ENCODE assay signal across 10 cellular contexts in the genomic region with DNA sequence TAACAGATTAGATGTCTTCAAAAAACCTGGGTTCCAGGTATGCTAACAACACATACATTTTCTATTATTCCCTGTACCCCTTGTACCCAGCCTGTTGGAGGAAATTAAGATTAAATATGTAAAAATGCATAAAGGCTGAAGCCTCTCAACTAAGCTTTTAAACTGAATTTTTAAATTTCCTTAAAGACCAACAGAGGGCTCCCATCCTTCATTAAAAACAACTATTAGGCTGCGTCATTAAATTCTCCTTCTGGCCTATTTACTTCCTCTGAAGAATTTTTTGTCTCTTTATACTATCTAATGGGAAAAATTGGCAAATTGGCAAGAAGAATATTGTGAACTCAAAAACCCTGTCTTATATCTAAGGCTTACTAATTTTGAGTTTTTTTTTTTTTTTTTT. TPM values are rescaled to one million over a fixed set of nuclear protein-coding genes. Genes with fewer than 3 reads are reported as not detected.
DNase-seq lines count a peak whose midpoint lies in the region; ATAC-seq and TF ChIP-seq lines count a peak whose summit lies in the region.
"Had no signal": no experiment of that assay in that cellular context is flagged by ENCODE, and none has a peak within 500 bp of the region (broad histone marks: within the 10 kb centered on the region; RNA-seq: fewer than 3 reads in every experiment).

No MANE protein-coding gene starts in this region.

- no peaks in the 10 kb centered on the region for H3K9me3 Mint-ChIP-seq in GM23338
- H3K9me3 Mint-ChIP-seq: stimulated activated effector memory CD8-positive, alpha-beta T cell treated with anti-CD3 and anti-CD28 coated beads, Interleukin-12 subunit alpha, Interleukin-12 subunit beta, amount 100 ng/mL, for 72 hours had no signal

- H3K9me3 ChIP-seq in A673 (ENCODE audit: low read depth, low read length, poor library complexity, severe bottlenecking) (no peaks in the 10 kb centered on the region), adrenal gland (replicated peaks in 1 of 3) (no peaks in the 10 kb centered on the region)

- no peak overlapping the region for H3K4me3 Mint-ChIP-seq in GM23338
- H3K4me3 Mint-ChIP-seq: stimulated activated effector memory CD8-positive, alpha-beta T cell treated with anti-CD3 and anti-CD28 coated beads, Interleukin-12 subunit alpha, Interleukin-12 subunit beta, amount 100 ng/mL, for 72 hours had no signal

- no peaks in the 10 kb centered on the region for H3F3A ChIP-seq in GM23338 (replicated peaks; ENCODE audit: low read depth)

- no peak overlapping the region for H2AFZ ChIP-seq in GM23338

- no peak for TF ChIP-seq POLR2A in adrenal gland (IDR thresholded peaks at IDR 0.05)

- 0 out of 2 replicates have a peak, but pooled peaks cover 4% of the 10 kb centered on the region for H4K20me1 ChIP-seq in GM23338 (replicated peaks; ENCODE audit: insufficient read depth)

- ATAC-seq in GM23338 (no peak), HG03457 (IDR thresholded peaks at IDR 0.05; ENCODE audit: unreplicated experiment) (no peak), GM18520 (IDR thresholded peaks at IDR 0.05; ENCODE audit: unreplicated experiment) (no peak)
- ATAC-seq: stimulated activated effector memory CD8-positive, alpha-beta T cell treated with anti-CD3 and anti-CD28 coated beads, Interleukin-12 subunit alpha, Interleukin-12 subunit beta, amount 100 ng/mL, for 72 hours had no signal

- CTCF ChIA-PET in A673 (lab: Charles Lee) = no interaction called here

- no peaks in the 10 kb centered on the region for H3K4me1 Mint-ChIP-seq in GM23338
- H3K4me1 Mint-ChIP-seq: stimulated activated effector memory CD8-positive, alpha-beta T cell treated with anti-CD3 and anti-CD28 coated beads, Interleukin-12 subunit alpha, Interleukin-12 subunit beta, amount 100 ng/mL, for 72 hours had no signal

- H3K4me1 ChIP-seq in A673 (ENCODE audit: insufficient read depth, low read length, poor library complexity, severe bottlenecking) (no peaks in the 10 kb centered on the region), GM23338 (ENCODE audit: insufficient read depth) (no peaks in the 10 kb centered on the region), adrenal gland (replicated peaks in 1 of 2) (no peaks in the 10 kb centered on the region)

- H3K27me3 ChIP-seq in A673 (replicated peaks; ENCODE audit: insufficient read depth, low read depth, low read length, poor library complexity) = no peaks in the 10 kb centered on the region
- H3K27me3 ChIP-seq in GM23338 (ENCODE audit: insufficient read depth) = no peaks in the 10 kb centered on the region
- H3K27me3 ChIP-seq in adrenal gland = no peaks in the 10 kb centered on the region

- no peak overlapping the region for H3K27ac Mint-ChIP-seq in GM23338

- no peak overlapping the region for H3K4me2 ChIP-seq in GM23338

- H3K9me2 ChIP-seq in GM23338 (ENCODE audit: insufficient read depth) = no peaks in the 10 kb centered on the region

- intact Hi-C loops in A673 (cut with micrococcal nuclease; ENCODE audit: unreplicated experiment) = loop anchor here (10.0 kb wide), 1 partner anchor 531 kb away; no protein-coding TSS in a partner anchor
- intact Hi-C loops in adrenal gland (cut with DNase I) = loop anchor here in 1 of 2 donors (5.0 kb wide), 1 partner anchor 78 kb away; no protein-coding TSS in a partner anchor

- H3K36me3 ChIP-seq in A673 (ENCODE audit: insufficient read depth, low read length, poor library complexity, severe bottlenecking) (peaks cover 71% of the 10 kb centered on the region), GM23338 (ENCODE audit: insufficient read depth) (peaks cover 38% of the 10 kb centered on the region; the same call in 1 of the 2 replicates), adrenal gland (replicated peaks in 1 of 2) (peaks cover 3 to 43% of the 10 kb centered on the region in 2 donors)

- POLR2A ChIA-PET in A673 (lab: Charles Lee; ENCODE audit: low non-redundant PET) = interaction anchor here (0.7 kb wide), 1 partner anchor 82 kb away, joined by 22 read pairs; no protein-coding TSS in a partner anchor

- TF ChIP-seq CTCF in A673 (conservative IDR thresholded peaks at IDR 0.05; ENCODE audit: low read depth, low read length) = peak; percentile 36; the same call in 1 of the 2 replicates
- TF ChIP-seq CTCF in GM23338 (conservative IDR thresholded peaks at IDR 0.05; ENCODE audit: low read depth in 2 of 2) = peak in 1 of 2 experiments; percentile 50; a peak in 3 of 4 replicates
- TF ChIP-seq CTCF in adrenal gland (IDR thresholded peaks at IDR 0.05) = peak; percentile 23 to 62 (median 50)

- peaks cover 3% of the 10 kb centered on the region for H3K27me3 Mint-ChIP-seq in GM23338 (ENCODE audit: insufficient read depth, low read depth, poor library complexity)

- no peak overlapping the region for H3K4me3 ChIP-seq in A673 (ENCODE audit: low read depth, low read length, poor library complexity, severe bottlenecking)
- H3K4me3 ChIP-seq in GM23338 = no peak overlapping the region
- no peak overlapping the region for H3K4me3 ChIP-seq in adrenal gland

- H3K36me3 Mint-ChIP-seq in GM23338 (ENCODE audit: low read depth) = peaks cover 37% of the 10 kb centered on the region

- DNase-seq in A673 (ENCODE audit: low spot score) (peak; percentile 24), GM23338 (ENCODE audit: low spot score) (peak; percentile 47), adrenal gland (no peak), inferior parietal cortex (ENCODE audit: extremely low spot score) (peak; percentile 18), mucosa of gallbladder (ENCODE audit: low spot score) (no peak), NOMO-1 treated with DMSO at 0.1 percent for 48 hours (lab: John Stamatoyannopoulos, UW; ENCODE audit: unreplicated experiment) (no peak)
- DNase-seq: activated gamma-delta T cell had no signal

- WGBS in adrenal gland, 4 donors = 23 to 31% (median 28%) methylated on average over 1 of the region's 1 CpG

- H3K79me2 ChIP-seq in GM23338 (replicated peaks; ENCODE audit: insufficient read depth) = no peaks in the 10 kb centered on the region

- no peak overlapping the region for H3K27ac ChIP-seq in A673 (ENCODE audit: low read depth, low read length, poor library complexity, severe bottlenecking)
- no peak overlapping the region for H3K27ac ChIP-seq in GM23338 (ENCODE audit: low read depth)
- no peak overlapping the region for H3K27ac ChIP-seq in adrenal gland

- BruUV-seq in A673 (replicated peaks; lab: Mats Ljungman, UMichigan) = no TSS peak

RNA-seq across cellular contexts. Expression of gene SENP1, which starts 21.8 kb away (rescaled TPM):
- total RNA-seq in A673 (2021) (39.4 and 41.6 TPM in 2 replicates), adrenal gland (10 to 100 TPM in 5 of 8 donors, 1 to 10 TPM in 3; 6.0 to 19.1 (median 12.6) TPM), mucosa of gallbladder (11.8 TPM)
- 23.7 and 27.7 TPM in 2 replicates for total RNA-seq in GM23338 (2014; rRNA removed; shearing (Covaris generic))
- polyA plus RNA-seq in GM23338 (2016; fragmentation: Nextera tagmentation; extraction: Ambion mirVana) (7.6 and 8.6 TPM in 2 replicates), adrenal gland (10 to 100 TPM in 1 of 3 donors, 1 to 10 TPM in 2; 3.0 to 10.2 (median 3.8) TPM)

RNA-seq across cellular contexts. Expression of gene PFKM, which starts 35.1 kb away (rescaled TPM):
- total RNA-seq in A673 (2021) = 114 and 130 TPM in 2 replicates
- total RNA-seq in GM23338 (2014; rRNA removed; shearing (Covaris generic)) = 78.6 and 82.5 TPM in 2 replicates
- polyA plus RNA-seq in GM23338 (2016; fragmentation: Nextera tagmentation; extraction: Ambion mirVana) = 47.2 and 52.4 TPM in 2 replicates
- 100 to 1,000 TPM in 6 of 8 donors, 10 to 100 TPM in 2; 94.3 to 183 (median 120) TPM for total RNA-seq in adrenal gland
- polyA plus RNA-seq in adrenal gland = 10 to 100 TPM; 44.4 to 93.7 (median 67.4) TPM
- total RNA-seq in mucosa of gallbladder = 103 TPM

Comparison
In these comparisons a context has a peak if more than half of its experiments do, and no peak if none do; other contexts are left out.
1. DNase-seq: peak in A673 (single experiment), GM23338 (single experiment) and inferior parietal cortex (single experiment); none in adrenal gland (0 of 7), mucosa of gallbladder (single experiment) and NOMO-1 treated with DMSO at 0.1 percent for 48 hours (single experiment).